ENCODE assay signal across 12 cellular contexts in genomic region chr1:97006044-97006676, GRCh38.
DNase-seq lines count a peak whose midpoint lies in the region; ATAC-seq and TF ChIP-seq lines count a peak whose summit lies in the region.
"Had no signal": no experiment of that assay in that cellular context is flagged by ENCODE, and none has a peak within 500 bp of the region (broad histone marks: within the 10 kb centered on the region; RNA-seq: fewer than 3 reads in every experiment).

No MANE protein-coding gene starts in this region.

- CTCF ChIA-PET in mammary epithelial cell (lab: Charles Lee; ENCODE audit: low non-redundant PET) = interaction anchor here (0.6 kb wide), 1 partner anchor 662 kb away, joined by 4 read pairs; no protein-coding TSS in a partner anchor

- H3K4me1 ChIP-seq in BE2C (peaks cover 7% of the 10 kb centered on the region), mammary epithelial cell (ENCODE audit: insufficient read depth, low read length) (peaks cover 6% of the 10 kb centered on the region)

- no peak overlapping the region for H3K4me2 ChIP-seq in mammary epithelial cell (ENCODE audit: insufficient read depth, low read depth, low read length)
- H3K4me2 ChIP-seq: KMS-11, smooth muscle cell had no signal

- no TSS peak for BruUV-seq in mammary epithelial cell (replicated peaks; lab: Mats Ljungman, UMichigan)

- dilution Hi-C loops in mammary epithelial cell (cut with HindIII; ENCODE audit: low sequenced_read_pairs) = no loop called here

- 24% methylated on average over 7 of the region's 7 CpGs for WGBS in mammary epithelial cell (ENCODE audit: low coverage, missing lambda C conversion rate)

- ATAC-seq in HG02798 (IDR thresholded peaks at IDR 0.05; ENCODE audit: poor library complexity, unreplicated experiment) = no peak
- no peak for ATAC-seq in GM21619 (IDR thresholded peaks at IDR 0.05; ENCODE audit: unreplicated experiment)
- ATAC-seq: left lobe of liver had no signal

- no peaks in the 10 kb centered on the region for H3K79me2 ChIP-seq in mammary epithelial cell (ENCODE audit: insufficient read depth, low read length)

- DNase-seq in BE2C (peak; percentile 53), MG63 (peak; percentile 58), mammary epithelial cell (peak; percentile 60), kidney tubule cell (ENCODE audit: low spot score) (peak; percentile 84), activated gamma-delta T cell (lab: John Stamatoyannopoulos, UW) (no peak), HuH-7 (ENCODE audit: low spot score) (no peak)
- DNase-seq: DMS53 had no signal

- no peak overlapping the region for H2AFZ ChIP-seq in mammary epithelial cell (ENCODE audit: low read depth, low read length)

- H4K20me1 ChIP-seq in mammary epithelial cell (ENCODE audit: insufficient read depth, low read length) = no peaks in the 10 kb centered on the region

- TF ChIP-seq CTCF in BE2C (IDR thresholded peaks at IDR 0.05; ENCODE audit: low read depth, low read length) (no peak), mammary epithelial cell (conservative IDR thresholded peaks at IDR 0.05 in 1 of 2, IDR thresholded peaks at IDR 0.05 in 1 of 2; ENCODE audit: extremely low read depth in 1 of 2, insufficient read depth in 1 of 2, low read depth in 1 of 2, low read length in 2 of 2) (no peak)

- in situ Hi-C loops in mammary epithelial cell (cut with MboI; ENCODE audit: low sequenced_read_pairs in 2 of 2) = no loop called here

- no peaks in the 10 kb centered on the region for H3K9me3 ChIP-seq in BE2C
- no peaks in the 10 kb centered on the region for H3K9me3 ChIP-seq in MG63
- no peaks in the 10 kb centered on the region for H3K9me3 ChIP-seq in mammary epithelial cell (replicated peaks; ENCODE audit: insufficient read depth, low read length)

- intact Hi-C loops in mammary epithelial cell (cut with micrococcal nuclease) = no loop called here

- H3K4me3 ChIP-seq in BE2C (ENCODE audit: low read depth, low read length) (no peak overlapping the region), MG63 (no peak overlapping the region), mammary epithelial cell (replicated peaks in 1 of 3; ENCODE audit: insufficient read depth in 1 of 3, low read depth in 2 of 3, low read length in 3 of 3) (no peak overlapping the region)
- H3K4me3 ChIP-seq: smooth muscle cell had no signal

- H3K27me3 ChIP-seq in BE2C (no peaks in the 10 kb centered on the region), MG63 (no peaks in the 10 kb centered on the region), mammary epithelial cell (ENCODE audit: insufficient read depth, low read length) (no peaks in the 10 kb centered on the region)

- H3K36me3 ChIP-seq in BE2C (no peaks in the 10 kb centered on the region), MG63 (no peaks in the 10 kb centered on the region), mammary epithelial cell (ENCODE audit: insufficient read depth, low read length) (no peaks in the 10 kb centered on the region)

- no peak overlapping the region for H3K9ac ChIP-seq in mammary epithelial cell (ENCODE audit: insufficient read depth, low read length)
- H3K9ac ChIP-seq: KMS-11 had no signal

- H3K27ac ChIP-seq in mammary epithelial cell (ENCODE audit: insufficient read depth, low read depth, low read length) = no peak overlapping the region
- H3K27ac ChIP-seq: KMS-11 had no signal

Comparison
In these comparisons a context has a peak if more than half of its experiments do, and no peak if none do; other contexts are left out.
1. DNase-seq: peak in BE2C (single experiment), MG63 (single experiment), mammary epithelial cell (single experiment) and kidney tubule cell (single experiment); none in activated gamma-delta T cell (single experiment) and HuH-7 (single experiment).